Comparison of ENCODE assay signal across 1 cellular context in the genomic region with DNA sequence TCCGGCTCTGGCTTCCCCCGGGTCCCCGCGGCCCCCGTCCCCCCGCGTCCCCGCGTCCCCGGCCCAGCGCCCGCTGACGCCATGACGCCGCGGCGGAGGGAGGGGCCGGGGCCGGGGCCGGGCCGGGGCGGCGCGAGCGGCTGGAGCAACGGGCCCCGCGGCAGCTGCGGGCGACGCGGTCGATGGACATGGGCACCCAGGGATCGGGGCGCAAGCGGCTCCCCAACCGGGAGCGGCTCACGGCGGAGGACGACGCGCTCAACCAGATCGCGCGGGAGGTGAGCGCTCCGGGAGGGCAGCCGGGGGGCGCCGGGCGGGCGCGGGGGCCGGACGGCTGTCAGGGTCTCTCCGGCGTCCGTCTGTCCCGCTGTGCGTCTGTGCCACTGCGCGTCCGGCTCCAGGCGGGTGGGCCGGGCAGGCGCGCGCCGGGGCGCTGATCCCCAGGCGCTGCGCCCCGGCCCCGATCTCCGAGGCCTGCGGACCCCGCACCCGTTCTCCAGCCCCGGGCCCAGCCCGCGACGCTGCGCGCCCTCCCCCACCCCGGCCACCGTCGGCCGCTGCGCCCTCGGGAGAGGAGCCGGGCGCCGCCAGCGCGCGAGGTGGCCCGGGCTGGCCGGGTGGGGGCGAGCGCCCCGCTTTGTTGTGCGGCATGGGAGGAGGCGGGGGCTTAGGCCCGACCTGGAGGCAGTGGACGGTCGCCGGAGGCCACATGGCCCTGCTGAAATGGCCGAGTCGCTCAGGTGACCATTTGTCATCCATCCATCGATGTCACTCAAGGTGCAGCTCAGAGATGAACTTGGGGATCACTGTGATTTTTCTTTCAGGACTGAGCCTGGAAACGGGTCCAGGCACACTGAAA.
TF ChIP-seq lines count a peak whose summit lies in the region.

A gene with protein sequence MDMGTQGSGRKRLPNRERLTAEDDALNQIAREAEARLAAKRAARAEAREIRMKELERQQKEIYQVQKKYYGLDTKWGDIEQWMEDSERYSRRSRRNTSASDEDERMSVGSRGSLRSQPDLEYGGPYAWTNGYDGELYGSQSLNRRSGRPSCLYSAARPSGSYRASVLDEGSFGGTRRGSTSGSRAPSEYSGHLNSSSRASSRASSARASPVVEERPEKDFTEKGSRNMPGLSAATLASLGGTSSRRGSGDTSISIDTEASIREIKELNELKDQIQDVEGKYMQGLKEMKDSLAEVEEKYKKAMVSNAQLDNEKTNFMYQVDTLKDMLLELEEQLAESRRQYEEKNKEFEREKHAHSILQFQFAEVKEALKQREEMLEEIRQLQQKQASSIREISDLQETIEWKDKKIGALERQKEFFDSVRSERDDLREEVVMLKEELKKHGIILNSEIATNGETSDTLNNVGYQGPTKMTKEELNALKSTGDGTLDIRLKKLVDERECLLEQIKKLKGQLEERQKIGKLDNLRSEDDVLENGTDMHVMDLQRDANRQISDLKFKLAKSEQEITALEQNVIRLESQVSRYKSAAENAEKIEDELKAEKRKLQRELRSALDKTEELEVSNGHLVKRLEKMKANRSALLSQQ (plus strand): TSS at position 125 of the 859 bp plus-strand sequence. CDS start 58 bp downstream, at position 183.

TF ChIP-seq in WTC11, 78 proteins besides CTCF, POLR2A, EP300 and RAD21 (continued from another document and continues in another):
- TF ChIP-seq, protein P1, sequence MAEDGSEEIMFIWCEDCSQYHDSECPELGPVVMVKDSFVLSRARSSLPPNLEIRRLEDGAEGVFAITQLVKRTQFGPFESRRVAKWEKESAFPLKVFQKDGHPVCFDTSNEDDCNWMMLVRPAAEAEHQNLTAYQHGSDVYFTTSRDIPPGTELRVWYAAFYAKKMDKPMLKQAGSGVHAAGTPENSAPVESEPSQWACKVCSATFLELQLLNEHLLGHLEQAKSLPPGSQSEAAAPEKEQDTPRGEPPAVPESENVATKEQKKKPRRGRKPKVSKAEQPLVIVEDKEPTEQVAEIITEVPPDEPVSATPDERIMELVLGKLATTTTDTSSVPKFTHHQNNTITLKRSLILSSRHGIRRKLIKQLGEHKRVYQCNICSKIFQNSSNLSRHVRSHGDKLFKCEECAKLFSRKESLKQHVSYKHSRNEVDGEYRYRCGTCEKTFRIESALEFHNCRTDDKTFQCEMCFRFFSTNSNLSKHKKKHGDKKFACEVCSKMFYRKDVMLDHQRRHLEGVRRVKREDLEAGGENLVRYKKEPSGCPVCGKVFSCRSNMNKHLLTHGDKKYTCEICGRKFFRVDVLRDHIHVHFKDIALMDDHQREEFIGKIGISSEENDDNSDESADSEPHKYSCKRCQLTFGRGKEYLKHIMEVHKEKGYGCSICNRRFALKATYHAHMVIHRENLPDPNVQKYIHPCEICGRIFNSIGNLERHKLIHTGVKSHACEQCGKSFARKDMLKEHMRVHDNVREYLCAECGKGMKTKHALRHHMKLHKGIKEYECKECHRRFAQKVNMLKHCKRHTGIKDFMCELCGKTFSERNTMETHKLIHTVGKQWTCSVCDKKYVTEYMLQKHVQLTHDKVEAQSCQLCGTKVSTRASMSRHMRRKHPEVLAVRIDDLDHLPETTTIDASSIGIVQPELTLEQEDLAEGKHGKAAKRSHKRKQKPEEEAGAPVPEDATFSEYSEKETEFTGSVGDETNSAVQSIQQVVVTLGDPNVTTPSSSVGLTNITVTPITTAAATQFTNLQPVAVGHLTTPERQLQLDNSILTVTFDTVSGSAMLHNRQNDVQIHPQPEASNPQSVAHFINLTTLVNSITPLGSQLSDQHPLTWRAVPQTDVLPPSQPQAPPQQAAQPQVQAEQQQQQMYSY (CRISPR knock-in tag; IDR thresholded peaks at IDR 0.05) = no peak
- TF ChIP-seq GABPB1 (CRISPR knock-in tag; IDR thresholded peaks at IDR 0.05) = no peak
- TF ChIP-seq E2F4 (CRISPR knock-in tag; IDR thresholded peaks at IDR 0.05; ENCODE audit: borderline replicate concordance, low read depth) = 0 out of 2 replicates have a peak, but pooled peaks have one; percentile 23
- no peak for TF ChIP-seq SMAD3 (CRISPR knock-in tag; IDR thresholded peaks at IDR 0.05; ENCODE audit: borderline replicate concordance)
- TF ChIP-seq CDX4 (CRISPR knock-in tag; IDR thresholded peaks at IDR 0.05; ENCODE audit: borderline replicate concordance) = no peak
- no peak for TF ChIP-seq MYBL2 (CRISPR knock-in tag; IDR thresholded peaks at IDR 0.05)
- TF ChIP-seq E2F1 (CRISPR knock-in tag; IDR thresholded peaks at IDR 0.05) = no peak
- TF ChIP-seq ZNF219 (CRISPR knock-in tag; IDR thresholded peaks at IDR 0.05; ENCODE audit: borderline replicate concordance) = no peak
- no peak for TF ChIP-seq PRRX2 (CRISPR knock-in tag; IDR thresholded peaks at IDR 0.05)
- TF ChIP-seq ZMAT4 (CRISPR knock-in tag; IDR thresholded peaks at IDR 0.05) = no peak
- no peak for TF ChIP-seq OVOL2 (CRISPR knock-in tag; IDR thresholded peaks at IDR 0.05; ENCODE audit: borderline replicate concordance)
- TF ChIP-seq SOX15 (CRISPR knock-in tag; IDR thresholded peaks at IDR 0.05) = no peak
- TF ChIP-seq, protein P2, sequence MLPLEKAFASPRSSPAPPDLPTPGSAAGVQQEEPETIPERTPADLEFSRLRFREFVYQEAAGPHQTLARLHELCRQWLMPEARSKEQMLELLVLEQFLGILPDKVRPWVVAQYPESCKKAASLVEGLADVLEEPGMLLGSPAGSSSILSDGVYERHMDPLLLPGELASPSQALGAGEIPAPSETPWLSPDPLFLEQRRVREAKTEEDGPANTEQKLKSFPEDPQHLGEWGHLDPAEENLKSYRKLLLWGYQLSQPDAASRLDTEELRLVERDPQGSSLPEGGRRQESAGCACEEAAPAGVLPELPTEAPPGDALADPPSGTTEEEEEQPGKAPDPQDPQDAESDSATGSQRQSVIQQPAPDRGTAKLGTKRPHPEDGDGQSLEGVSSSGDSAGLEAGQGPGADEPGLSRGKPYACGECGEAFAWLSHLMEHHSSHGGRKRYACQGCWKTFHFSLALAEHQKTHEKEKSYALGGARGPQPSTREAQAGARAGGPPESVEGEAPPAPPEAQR (CRISPR knock-in tag; IDR thresholded peaks at IDR 0.05) = no peak
- TF ChIP-seq, protein P3, sequence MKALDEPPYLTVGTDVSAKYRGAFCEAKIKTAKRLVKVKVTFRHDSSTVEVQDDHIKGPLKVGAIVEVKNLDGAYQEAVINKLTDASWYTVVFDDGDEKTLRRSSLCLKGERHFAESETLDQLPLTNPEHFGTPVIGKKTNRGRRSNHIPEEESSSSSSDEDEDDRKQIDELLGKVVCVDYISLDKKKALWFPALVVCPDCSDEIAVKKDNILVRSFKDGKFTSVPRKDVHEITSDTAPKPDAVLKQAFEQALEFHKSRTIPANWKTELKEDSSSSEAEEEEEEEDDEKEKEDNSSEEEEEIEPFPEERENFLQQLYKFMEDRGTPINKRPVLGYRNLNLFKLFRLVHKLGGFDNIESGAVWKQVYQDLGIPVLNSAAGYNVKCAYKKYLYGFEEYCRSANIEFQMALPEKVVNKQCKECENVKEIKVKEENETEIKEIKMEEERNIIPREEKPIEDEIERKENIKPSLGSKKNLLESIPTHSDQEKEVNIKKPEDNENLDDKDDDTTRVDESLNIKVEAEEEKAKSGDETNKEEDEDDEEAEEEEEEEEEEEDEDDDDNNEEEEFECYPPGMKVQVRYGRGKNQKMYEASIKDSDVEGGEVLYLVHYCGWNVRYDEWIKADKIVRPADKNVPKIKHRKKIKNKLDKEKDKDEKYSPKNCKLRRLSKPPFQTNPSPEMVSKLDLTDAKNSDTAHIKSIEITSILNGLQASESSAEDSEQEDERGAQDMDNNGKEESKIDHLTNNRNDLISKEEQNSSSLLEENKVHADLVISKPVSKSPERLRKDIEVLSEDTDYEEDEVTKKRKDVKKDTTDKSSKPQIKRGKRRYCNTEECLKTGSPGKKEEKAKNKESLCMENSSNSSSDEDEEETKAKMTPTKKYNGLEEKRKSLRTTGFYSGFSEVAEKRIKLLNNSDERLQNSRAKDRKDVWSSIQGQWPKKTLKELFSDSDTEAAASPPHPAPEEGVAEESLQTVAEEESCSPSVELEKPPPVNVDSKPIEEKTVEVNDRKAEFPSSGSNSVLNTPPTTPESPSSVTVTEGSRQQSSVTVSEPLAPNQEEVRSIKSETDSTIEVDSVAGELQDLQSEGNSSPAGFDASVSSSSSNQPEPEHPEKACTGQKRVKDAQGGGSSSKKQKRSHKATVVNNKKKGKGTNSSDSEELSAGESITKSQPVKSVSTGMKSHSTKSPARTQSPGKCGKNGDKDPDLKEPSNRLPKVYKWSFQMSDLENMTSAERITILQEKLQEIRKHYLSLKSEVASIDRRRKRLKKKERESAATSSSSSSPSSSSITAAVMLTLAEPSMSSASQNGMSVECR (CRISPR knock-in tag; IDR thresholded peaks at IDR 0.05; ENCODE audit: borderline replicate concordance) = no peak
- no peak for TF ChIP-seq AFF4 (CRISPR knock-in tag; IDR thresholded peaks at IDR 0.05; ENCODE audit: borderline replicate concordance)
- TF ChIP-seq NR2C2 (CRISPR knock-in tag; IDR thresholded peaks at IDR 0.05) = no peak
- no peak for TF ChIP-seq CREM (CRISPR knock-in tag; IDR thresholded peaks at IDR 0.05)
- TF ChIP-seq, protein P4, sequence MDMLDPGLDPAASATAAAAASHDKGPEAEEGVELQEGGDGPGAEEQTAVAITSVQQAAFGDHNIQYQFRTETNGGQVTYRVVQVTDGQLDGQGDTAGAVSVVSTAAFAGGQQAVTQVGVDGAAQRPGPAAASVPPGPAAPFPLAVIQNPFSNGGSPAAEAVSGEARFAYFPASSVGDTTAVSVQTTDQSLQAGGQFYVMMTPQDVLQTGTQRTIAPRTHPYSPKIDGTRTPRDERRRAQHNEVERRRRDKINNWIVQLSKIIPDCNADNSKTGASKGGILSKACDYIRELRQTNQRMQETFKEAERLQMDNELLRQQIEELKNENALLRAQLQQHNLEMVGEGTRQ (CRISPR knock-in tag; IDR thresholded peaks at IDR 0.05) = peak; percentile 61
- TF ChIP-seq, protein P5, sequence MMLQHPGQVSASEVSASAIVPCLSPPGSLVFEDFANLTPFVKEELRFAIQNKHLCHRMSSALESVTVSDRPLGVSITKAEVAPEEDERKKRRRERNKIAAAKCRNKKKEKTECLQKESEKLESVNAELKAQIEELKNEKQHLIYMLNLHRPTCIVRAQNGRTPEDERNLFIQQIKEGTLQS (CRISPR knock-in tag; conservative IDR thresholded peaks at IDR 0.05) = no peak
- TF ChIP-seq HMGA2 (CRISPR knock-in tag; IDR thresholded peaks at IDR 0.05) = no peak
- TF ChIP-seq NFATC4 (CRISPR knock-in tag; IDR thresholded peaks at IDR 0.05) = no peak
- no peak for TF ChIP-seq E2F5 (CRISPR knock-in tag; IDR thresholded peaks at IDR 0.05)
- peak; percentile 65 for TF ChIP-seq ZNF423 (CRISPR knock-in tag; IDR thresholded peaks at IDR 0.05)
- TF ChIP-seq, protein P6, sequence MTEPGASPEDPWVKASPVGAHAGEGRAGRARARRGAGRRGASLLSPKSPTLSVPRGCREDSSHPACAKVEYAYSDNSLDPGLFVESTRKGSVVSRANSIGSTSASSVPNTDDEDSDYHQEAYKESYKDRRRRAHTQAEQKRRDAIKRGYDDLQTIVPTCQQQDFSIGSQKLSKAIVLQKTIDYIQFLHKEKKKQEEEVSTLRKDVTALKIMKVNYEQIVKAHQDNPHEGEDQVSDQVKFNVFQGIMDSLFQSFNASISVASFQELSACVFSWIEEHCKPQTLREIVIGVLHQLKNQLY (CRISPR knock-in tag; IDR thresholded peaks at IDR 0.05) = no peak
